In genomic region chr4:145735777-145736176, GRCh38 we compare ENCODE assay signal across 14 cellular contexts. TPM values are rescaled to one million over a fixed set of nuclear protein-coding genes. Genes with fewer than 3 reads are reported as not detected.
DNase-seq lines count a peak whose midpoint lies in the region; ATAC-seq, FAIRE-seq and TF ChIP-seq lines count a peak whose summit lies in the region.
"Had no signal": no experiment of that assay in that cellular context is flagged by ENCODE, and none has a peak within 500 bp of the region (broad histone marks: within the 10 kb centered on the region; RNA-seq: fewer than 3 reads in every experiment).

No MANE protein-coding gene starts in this region.

- H3K9me3 ChIP-seq in A549 (no peaks in the 10 kb centered on the region), fibroblast of lung (ENCODE audit: control insufficient read depth, insufficient read depth, low read depth, low read length) (no peaks in the 10 kb centered on the region), psoas muscle (no peaks in the 10 kb centered on the region)

- H3K4me2 ChIP-seq in A549 = peak overlapping the region; percentile 75
- peak overlapping the region; percentile 83 for H3K4me2 ChIP-seq in fibroblast of lung (ENCODE audit: extremely low read depth, insufficient read depth, low read length)

- no peak overlapping the region for H3K4me3 ChIP-seq in A549
- H3K4me3 ChIP-seq in fibroblast of lung (replicated peaks in 1 of 4; ENCODE audit: control extremely low read depth in 1 of 4, insufficient read depth in 1 of 4, low read depth in 3 of 4, low read length in 4 of 4) = no peak overlapping the region
- peak overlapping the region; percentile 15 for H3K4me3 ChIP-seq in psoas muscle

- no peak for TF ChIP-seq RAD21 in A549 (conservative IDR thresholded peaks at IDR 0.05 in 1 of 2, IDR thresholded peaks at IDR 0.05 in 1 of 2)

- TF ChIP-seq EP300 in A549 (IDR thresholded peaks at IDR 0.05) = no peak

- ATAC-seq in A549 (no peak), psoas muscle (peak; percentile 54 to 72 (median 65))
- ATAC-seq in stimulated activated naive CD8-positive, alpha-beta T cell treated with anti-CD3 and anti-CD28 coated beads, Interleukin-15, amount 100 ng/mL, for 72 hours = no peak

- H3K36me3 ChIP-seq in fibroblast of lung (ENCODE audit: control insufficient read depth, insufficient read depth, low read length) (no peaks in the 10 kb centered on the region), psoas muscle (ENCODE audit: insufficient read depth in 1 of 2, low read depth in 1 of 2) (no peaks in the 10 kb centered on the region)

- no peaks in the 10 kb centered on the region for H4K20me1 ChIP-seq in fibroblast of lung (ENCODE audit: control insufficient read depth, extremely low read depth, insufficient read depth, low read length)

- no peak overlapping the region for H3K4me3 Mint-ChIP-seq in stimulated activated naive CD8-positive, alpha-beta T cell treated with anti-CD3 and anti-CD28 coated beads, Interleukin-15, amount 100 ng/mL, for 72 hours
- H3K4me3 Mint-ChIP-seq: activated CD4-positive, alpha-beta T cell treated with anti-CD3 and anti-CD28 coated beads, Interleukin-2, amount 10 ng/mL, durations not matched to agents 24 days and 14 days; central memory CD8-positive, alpha-beta T cell had no signal

- H3K27ac Mint-ChIP-seq in stimulated activated naive CD8-positive, alpha-beta T cell treated with anti-CD3 and anti-CD28 coated beads, Interleukin-15, amount 100 ng/mL, for 72 hours = no peak overlapping the region
- H3K27ac Mint-ChIP-seq: activated CD4-positive, alpha-beta T cell treated with anti-CD3 and anti-CD28 coated beads, Interleukin-2, amount 10 ng/mL, durations not matched to agents 24 days and 14 days had no signal

- no peak overlapping the region for H2AFZ ChIP-seq in fibroblast of lung (ENCODE audit: low read length)

- no peaks in the 10 kb centered on the region for H3K79me2 ChIP-seq in fibroblast of lung (ENCODE audit: control insufficient read depth, insufficient read depth, low read length)

- intact Hi-C loops in psoas muscle (cut with DNase I) = loop anchor here in 1 of 2 donors (5.0 to 10.0 kb wide), 3 partner anchors 82 to 253 kb away; partner anchors contain the start of genes SMAD1 and ZNF827

- CTCF ChIA-PET in A549 (lab: Yijun Ruan, JAX) (interaction anchor here (1.4 kb wide), 1 partner anchor 152 kb away, joined by 4 read pairs; no protein-coding TSS in a partner anchor), RWPE1 (lab: Yijun Ruan, JAX) (interaction anchor here (0.7 kb wide), 1 partner anchor 117 kb away, joined by 3 read pairs; the partner anchor contains the start of gene MMAA)

- H3K9me3 Mint-ChIP-seq in stimulated activated naive CD8-positive, alpha-beta T cell treated with anti-CD3 and anti-CD28 coated beads, Interleukin-15, amount 100 ng/mL, for 72 hours = no peaks in the 10 kb centered on the region
- H3K9me3 Mint-ChIP-seq: activated CD4-positive, alpha-beta T cell treated with anti-CD3 and anti-CD28 coated beads, Interleukin-2, amount 10 ng/mL, durations not matched to agents 24 days and 14 days; central memory CD8-positive, alpha-beta T cell had no signal

- POLR2A ChIA-PET in A549 (lab: Yijun Ruan, JAX) = no interaction called here
- POLR2A ChIA-PET in RWPE1 (lab: Yijun Ruan, JAX; ENCODE audit: low non-redundant PET) = no interaction called here

- no peak for TF ChIP-seq POLR2A in A549 (IDR thresholded peaks at IDR 0.05; ENCODE audit: low read length)

- no peak for TF ChIP-seq CTCF in A549 (IDR thresholded peaks at IDR 0.05)
- TF ChIP-seq CTCF in RWPE1 (conservative IDR thresholded peaks at IDR 0.05; ENCODE audit: low read depth) = no peak
- TF ChIP-seq CTCF in fibroblast of lung (conservative IDR thresholded peaks at IDR 0.05 in 1 of 2, IDR thresholded peaks at IDR 0.05 in 1 of 2; ENCODE audit: low read depth in 1 of 2, low read length in 2 of 2) = no peak
- TF ChIP-seq CTCF in psoas muscle (IDR thresholded peaks at IDR 0.05) = no peak

- H3K27me3 ChIP-seq in fibroblast of lung (ENCODE audit: control insufficient read depth, insufficient read depth, low read length) (no peaks in the 10 kb centered on the region), psoas muscle (ENCODE audit: insufficient read depth in 3 of 3, low read length in 2 of 3) (no peaks in the 10 kb centered on the region)

- H3K4me1 ChIP-seq in A549 (peaks cover 73% of the 10 kb centered on the region), fibroblast of lung (ENCODE audit: control insufficient read depth, extremely low read depth, insufficient read depth, low read length) (peaks cover 38% of the 10 kb centered on the region), psoas muscle (peaks cover 38% of the 10 kb centered on the region)

- DNase-seq in A549 (ENCODE audit: low read depth in 1 of 2, low spot score in 1 of 2) (no peak), RWPE1 (ENCODE audit: low spot score) (no peak), fibroblast of lung (ENCODE audit: low read depth in 2 of 2) (peak in 1 of 2 donors; percentile 18), psoas muscle (peak in 1 of 2 donors; percentile 50), SHP77 treated with DMSO at 0.1 percent for 48 hours (lab: John Stamatoyannopoulos, UW) (no peak), T1000 (lab: John Stamatoyannopoulos, UW) (no peak), activated T-cell treated with anti-CD3 and anti-CD28 coated beads for 4 hours (no peak)
- no peak for DNase-seq in stimulated activated naive CD8-positive, alpha-beta T cell treated with anti-CD3 and anti-CD28 coated beads, Interleukin-15, amount 100 ng/mL, for 72 hours
- DNase-seq: activated CD4-positive, alpha-beta T cell treated with anti-CD3 and anti-CD28 coated beads, Interleukin-2, amount 10 ng/mL, durations not matched to agents 24 days and 14 days; activated effector memory CD4-positive, alpha-beta T cell treated with anti-CD3 and anti-CD28 coated beads, Interleukin-2, amount 50 U/mL, for 16 hours; NCI-H1930 had no signal

- H3K27me3 Mint-ChIP-seq in stimulated activated naive CD8-positive, alpha-beta T cell treated with anti-CD3 and anti-CD28 coated beads, Interleukin-15, amount 100 ng/mL, for 72 hours = peaks cover 22% of the 10 kb centered on the region

- no peak for FAIRE-seq in A549 (lab: Jason Lieb, UNC)

- WGBS in A549 (ENCODE audit: missing lambda C conversion rate) = 84% methylated on average over 4 of the region's 4 CpGs
- 24 to 44% (median 32%) methylated on average over 4 of the region's 4 CpGs for WGBS in psoas muscle, 3 donors

- peak overlapping the region; percentile 77 to 97 for H3K27ac ChIP-seq in A549
- peak overlapping the region; percentile 84 for H3K27ac ChIP-seq in RWPE1
- peak overlapping the region; percentile 100 for H3K27ac ChIP-seq in fibroblast of lung (ENCODE audit: insufficient read depth, low read length)
- peak overlapping the region; percentile 98 for H3K27ac ChIP-seq in psoas muscle

- H3K9ac ChIP-seq in fibroblast of lung (ENCODE audit: insufficient read depth, low read length) = no peak overlapping the region

- H3K4me1 Mint-ChIP-seq in stimulated activated naive CD8-positive, alpha-beta T cell treated with anti-CD3 and anti-CD28 coated beads, Interleukin-15, amount 100 ng/mL, for 72 hours = peaks cover 24% of the 10 kb centered on the region

TF ChIP-seq in A549, 52 proteins besides CTCF, POLR2A, EP300 and RAD21 (continues in another document):
- TF ChIP-seq HOXB13 (CRISPR knock-in tag; IDR thresholded peaks at IDR 0.05; ENCODE audit: low read depth) (no peak), MAFK (IDR thresholded peaks at IDR 0.05; ENCODE audit: partially characterized antibody) (no peak), MAZ (IDR thresholded peaks at IDR 0.05; ENCODE audit: borderline replicate concordance, low read depth, low read length) (no peak), ZSCAN20 (CRISPR knock-in tag; IDR thresholded peaks at IDR 0.05) (no peak), HES2 (IDR thresholded peaks at IDR 0.05) (no peak), HOXA7 (CRISPR knock-in tag; IDR thresholded peaks at IDR 0.05) (no peak), HEYL (CRISPR knock-in tag; IDR thresholded peaks at IDR 0.05) (no peak), HMGXB4 (CRISPR knock-in tag; IDR thresholded peaks at IDR 0.05; ENCODE audit: borderline replicate concordance) (no peak), ESRRA (IDR thresholded peaks at IDR 0.05; ENCODE audit: borderline replicate concordance, low read length) (no peak), FOSB (CRISPR knock-in tag; IDR thresholded peaks at IDR 0.05) (no peak), SMC3 (IDR thresholded peaks at IDR 0.05) (no peak), BHLHE40 (IDR thresholded peaks at IDR 0.05; ENCODE audit: low read depth, low read length) (no peak), EHMT2 (IDR thresholded peaks at IDR 0.05; ENCODE audit: low read depth) (no peak), FOXS1 (CRISPR knock-in tag; IDR thresholded peaks at IDR 0.05) (no peak), NR3C1 (IDR thresholded peaks at IDR 0.05) (no peak), EHF (CRISPR knock-in tag; IDR thresholded peaks at IDR 0.05) (no peak)

RNA-seq across cellular contexts. Expression of gene C4orf51, which starts 55.8 kb away (rescaled TPM):
- polyA plus RNA-seq in A549 (2011; rRNA removed) = not detected in 2 replicates
- not detected in 2 replicates for polyA plus RNA-seq in A549 (2012; cell fraction: cytosol; rRNA removed)
- not detected in 2 replicates for polyA plus RNA-seq in A549 (2012; cell fraction: nucleus; rRNA removed)
- not detected in 3 replicates for polyA plus RNA-seq in A549 (2017; fragmentation: RNase III; extraction: RNeasy Plus Mini Kit Qiagen cat#74134 plus additional on column Dnase treatment)
- not detected in 2 replicates for polyA minus RNA-seq in A549 (2011; rRNA and poly(A)+ RNA removed)
- total RNA-seq in fibroblast of lung = not detected in 2 replicates
- not detected in 2 replicates for polyA plus RNA-seq in fibroblast of lung
- not detected in 2 replicates for polyA plus RNA-seq in fibroblast of lung (2012)
- polyA minus RNA-seq in fibroblast of lung (ENCODE audit: low replicate concordance) = not detected in 2 replicates
- not detected for total RNA-seq in psoas muscle
- not detected for polyA plus RNA-seq in psoas muscle
- total RNA-seq: activated CD4-positive, alpha-beta T cell treated with anti-CD3 and anti-CD28 coated beads, Interleukin-2, amount 10 ng/mL, durations not matched to agents 24 days and 14 days; kidney epithelial cell; urinary bladder had no signal
- polyA plus RNA-seq: urinary bladder had no signal

Comparison
In these comparisons a context has a peak if more than half of its experiments do, and no peak if none do; other contexts are left out.
1. ATAC-seq: peak in psoas muscle (4 of 4); none in A549 (0 of 2) and stimulated activated naive CD8-positive, alpha-beta T cell treated with anti-CD3 and anti-CD28 coated beads, Interleukin-15, amount 100 ng/mL, for 72 hours (single experiment).
2. Peak in every context shown above with its lines, with median percentiles within 50 percentile points of each other: H3K27ac ChIP-seq.